In the genomic region with DNA sequence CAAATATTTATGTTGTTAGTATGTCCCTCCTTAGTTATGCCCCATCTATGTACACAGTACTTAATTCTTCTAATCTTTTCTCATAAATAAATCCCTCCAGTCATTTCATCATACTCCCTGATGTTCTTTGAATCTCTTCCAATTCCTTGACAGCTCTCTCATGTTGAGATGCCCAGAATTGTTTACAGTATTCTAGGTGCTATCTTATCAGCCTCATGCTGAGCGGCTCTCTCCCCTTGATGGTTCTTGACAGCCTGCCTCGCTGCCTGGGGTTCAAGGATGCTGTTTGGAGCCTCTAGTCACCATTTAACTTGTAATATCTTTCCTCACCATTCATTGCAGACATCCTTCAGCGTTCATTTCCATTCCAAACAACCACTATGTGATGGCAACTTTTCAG, we compare ENCODE assay signal across 22 cellular contexts.
DNase-seq lines count a peak whose midpoint lies in the region; ATAC-seq and TF ChIP-seq lines count a peak whose summit lies in the region.
"Had no signal": no experiment of that assay in that cellular context is flagged by ENCODE, and none has a peak within 500 bp of the region (broad histone marks: within the 10 kb centered on the region; RNA-seq: fewer than 3 reads in every experiment).

No MANE protein-coding gene starts in this region.

- WGBS in suprapubic skin = 51% methylated on average over 3 of the region's 3 CpGs

- ATAC-seq in HG02870 (IDR thresholded peaks at IDR 0.05; ENCODE audit: unreplicated experiment) (no peak), GM18907 (IDR thresholded peaks at IDR 0.05; ENCODE audit: unreplicated experiment) (no peak)

- H3K27ac ChIP-seq in suprapubic skin = no peak overlapping the region
- H3K27ac ChIP-seq: 22Rv1; BLaER1 treated with 17β-estradiol and CSF1 and Interleukin-3, amounts not matched to agents 10 nM and 100 nM; RWPE1; SK-N-MC had no signal

- H3K4me1 ChIP-seq in suprapubic skin = no peaks in the 10 kb centered on the region
- H3K4me1 ChIP-seq: BLaER1 treated with 17β-estradiol and CSF1 and Interleukin-3, amounts not matched to agents 10 nM and 100 nM had no signal

- H3K36me3 ChIP-seq in suprapubic skin = no peaks in the 10 kb centered on the region
- H3K36me3 ChIP-seq: BLaER1 treated with 17β-estradiol and CSF1 and Interleukin-3, amounts not matched to agents 10 nM and 100 nM had no signal

- no peak for TF ChIP-seq EP300 in suprapubic skin (IDR thresholded peaks at IDR 0.05)

- no peaks in the 10 kb centered on the region for H3K27me3 ChIP-seq in suprapubic skin
- H3K27me3 ChIP-seq: BLaER1 treated with 17β-estradiol and CSF1 and Interleukin-3, amounts not matched to agents 10 nM and 100 nM had no signal

- DNase-seq in NCI-H2171 treated with DMSO at 0.1 percent for 48 hours (lab: John Stamatoyannopoulos, UW) (peak; percentile 8), NCI-H2171 (lab: John Stamatoyannopoulos, UW) (no peak), amniotic epithelial cell (ENCODE audit: low read depth) (peak; percentile 88), iris pigment epithelial cell (ENCODE audit: low read depth) (peak; percentile 38), smooth muscle cell of the brain vasculature (ENCODE audit: low read depth, low spot score) (peak; percentile 9), suprapubic skin (ENCODE audit: low spot score in 2 of 2) (no peak)
- DNase-seq: CD4-positive, alpha-beta memory T cell; DMS153; Kasumi-1; MM.1S; NCI-H1048; NCI-H1417 treated with DMSO at 0.1 percent for 48 hours; NCI-H187; NCI-H446; NCI-H526 treated with DMSO at 0.1 percent for 48 hours; SHP77 treated with DMSO at 0.1 percent for 48 hours had no signal

- TF ChIP-seq CTCF in suprapubic skin (IDR thresholded peaks at IDR 0.05) = no peak

- no peak overlapping the region for H3K4me3 ChIP-seq in suprapubic skin
- H3K4me3 ChIP-seq: BLaER1 treated with 17β-estradiol and CSF1 and Interleukin-3, amounts not matched to agents 10 nM and 100 nM; SK-N-MC had no signal

- H3K9me3 ChIP-seq in suprapubic skin = no peaks in the 10 kb centered on the region

- no peak for TF ChIP-seq POLR2A in suprapubic skin (IDR thresholded peaks at IDR 0.05)

Comparison
In these comparisons a context has a peak if more than half of its experiments do, and no peak if none do; other contexts are left out.
1. DNase-seq: peak in NCI-H2171 treated with DMSO at 0.1 percent for 48 hours (single experiment), amniotic epithelial cell (single experiment), iris pigment epithelial cell (single experiment) and smooth muscle cell of the brain vasculature (single experiment); none in NCI-H2171 (single experiment) and suprapubic skin (0 of 2).